In the genomic region with DNA sequence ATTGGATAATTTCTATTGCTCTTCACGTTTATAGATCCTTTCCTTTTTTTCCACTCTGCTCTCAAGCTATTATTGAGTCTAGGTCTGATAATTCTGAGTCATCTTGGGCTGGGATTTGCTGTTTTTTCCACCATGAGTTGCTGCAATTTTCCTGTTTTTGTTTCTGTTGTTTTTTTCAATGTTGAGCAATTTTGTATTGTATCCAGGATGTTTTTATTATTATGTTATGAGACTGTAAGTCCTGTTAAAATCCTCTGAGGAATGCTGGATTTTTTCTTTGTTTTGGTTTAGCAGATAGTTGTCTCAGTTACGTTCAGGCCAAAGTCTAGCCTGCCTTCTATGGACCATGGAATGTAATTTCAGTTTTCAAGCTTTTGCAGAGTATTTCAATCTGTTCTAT, we compare ENCODE assay signal across 2 cellular contexts.
TF ChIP-seq lines count a peak whose summit lies in the region.

No MANE protein-coding gene starts in this region.

TF ChIP-seq in WTC11, 78 proteins besides CTCF, POLR2A, EP300 and RAD21 (continued from another document):
- TF ChIP-seq, protein P1, sequence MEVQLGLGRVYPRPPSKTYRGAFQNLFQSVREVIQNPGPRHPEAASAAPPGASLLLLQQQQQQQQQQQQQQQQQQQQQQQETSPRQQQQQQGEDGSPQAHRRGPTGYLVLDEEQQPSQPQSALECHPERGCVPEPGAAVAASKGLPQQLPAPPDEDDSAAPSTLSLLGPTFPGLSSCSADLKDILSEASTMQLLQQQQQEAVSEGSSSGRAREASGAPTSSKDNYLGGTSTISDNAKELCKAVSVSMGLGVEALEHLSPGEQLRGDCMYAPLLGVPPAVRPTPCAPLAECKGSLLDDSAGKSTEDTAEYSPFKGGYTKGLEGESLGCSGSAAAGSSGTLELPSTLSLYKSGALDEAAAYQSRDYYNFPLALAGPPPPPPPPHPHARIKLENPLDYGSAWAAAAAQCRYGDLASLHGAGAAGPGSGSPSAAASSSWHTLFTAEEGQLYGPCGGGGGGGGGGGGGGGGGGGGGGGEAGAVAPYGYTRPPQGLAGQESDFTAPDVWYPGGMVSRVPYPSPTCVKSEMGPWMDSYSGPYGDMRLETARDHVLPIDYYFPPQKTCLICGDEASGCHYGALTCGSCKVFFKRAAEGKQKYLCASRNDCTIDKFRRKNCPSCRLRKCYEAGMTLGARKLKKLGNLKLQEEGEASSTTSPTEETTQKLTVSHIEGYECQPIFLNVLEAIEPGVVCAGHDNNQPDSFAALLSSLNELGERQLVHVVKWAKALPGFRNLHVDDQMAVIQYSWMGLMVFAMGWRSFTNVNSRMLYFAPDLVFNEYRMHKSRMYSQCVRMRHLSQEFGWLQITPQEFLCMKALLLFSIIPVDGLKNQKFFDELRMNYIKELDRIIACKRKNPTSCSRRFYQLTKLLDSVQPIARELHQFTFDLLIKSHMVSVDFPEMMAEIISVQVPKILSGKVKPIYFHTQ (CRISPR knock-in tag; IDR thresholded peaks at IDR 0.05), result no peak
- TF ChIP-seq, protein P2, sequence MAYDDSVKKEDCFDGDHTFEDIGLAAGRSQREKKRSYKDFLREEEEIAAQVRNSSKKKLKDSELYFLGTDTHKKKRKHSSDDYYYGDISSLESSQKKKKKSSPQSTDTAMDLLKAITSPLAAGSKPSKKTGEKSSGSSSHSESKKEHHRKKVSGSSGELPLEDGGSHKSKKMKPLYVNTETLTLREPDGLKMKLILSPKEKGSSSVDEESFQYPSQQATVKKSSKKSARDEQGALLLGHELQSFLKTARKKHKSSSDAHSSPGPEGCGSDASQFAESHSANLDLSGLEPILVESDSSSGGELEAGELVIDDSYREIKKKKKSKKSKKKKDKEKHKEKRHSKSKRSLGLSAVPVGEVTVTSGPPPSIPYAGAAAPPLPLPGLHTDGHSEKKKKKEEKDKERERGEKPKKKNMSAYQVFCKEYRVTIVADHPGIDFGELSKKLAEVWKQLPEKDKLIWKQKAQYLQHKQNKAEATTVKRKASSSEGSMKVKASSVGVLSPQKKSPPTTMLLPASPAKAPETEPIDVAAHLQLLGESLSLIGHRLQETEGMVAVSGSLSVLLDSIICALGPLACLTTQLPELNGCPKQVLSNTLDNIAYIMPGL (CRISPR knock-in tag; IDR thresholded peaks at IDR 0.05), result no peak
- TF ChIP-seq E2F5 (CRISPR knock-in tag; IDR thresholded peaks at IDR 0.05) (no peak), ZNF671 (CRISPR knock-in tag; IDR thresholded peaks at IDR 0.05) (no peak), ZNF317 (CRISPR knock-in tag; IDR thresholded peaks at IDR 0.05; ENCODE audit: borderline replicate concordance, low read depth) (no peak), ZNF423 (CRISPR knock-in tag; IDR thresholded peaks at IDR 0.05) (no peak), ERG (CRISPR knock-in tag; IDR thresholded peaks at IDR 0.05) (no peak), IRF2 (CRISPR knock-in tag; IDR thresholded peaks at IDR 0.05; ENCODE audit: borderline replicate concordance, low read depth) (no peak)
- TF ChIP-seq, protein P3, sequence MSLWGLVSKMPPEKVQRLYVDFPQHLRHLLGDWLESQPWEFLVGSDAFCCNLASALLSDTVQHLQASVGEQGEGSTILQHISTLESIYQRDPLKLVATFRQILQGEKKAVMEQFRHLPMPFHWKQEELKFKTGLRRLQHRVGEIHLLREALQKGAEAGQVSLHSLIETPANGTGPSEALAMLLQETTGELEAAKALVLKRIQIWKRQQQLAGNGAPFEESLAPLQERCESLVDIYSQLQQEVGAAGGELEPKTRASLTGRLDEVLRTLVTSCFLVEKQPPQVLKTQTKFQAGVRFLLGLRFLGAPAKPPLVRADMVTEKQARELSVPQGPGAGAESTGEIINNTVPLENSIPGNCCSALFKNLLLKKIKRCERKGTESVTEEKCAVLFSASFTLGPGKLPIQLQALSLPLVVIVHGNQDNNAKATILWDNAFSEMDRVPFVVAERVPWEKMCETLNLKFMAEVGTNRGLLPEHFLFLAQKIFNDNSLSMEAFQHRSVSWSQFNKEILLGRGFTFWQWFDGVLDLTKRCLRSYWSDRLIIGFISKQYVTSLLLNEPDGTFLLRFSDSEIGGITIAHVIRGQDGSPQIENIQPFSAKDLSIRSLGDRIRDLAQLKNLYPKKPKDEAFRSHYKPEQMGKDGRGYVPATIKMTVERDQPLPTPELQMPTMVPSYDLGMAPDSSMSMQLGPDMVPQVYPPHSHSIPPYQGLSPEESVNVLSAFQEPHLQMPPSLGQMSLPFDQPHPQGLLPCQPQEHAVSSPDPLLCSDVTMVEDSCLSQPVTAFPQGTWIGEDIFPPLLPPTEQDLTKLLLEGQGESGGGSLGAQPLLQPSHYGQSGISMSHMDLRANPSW (CRISPR knock-in tag; conservative IDR thresholded peaks at IDR 0.05; ENCODE audit: low read depth), result no peak

TF ChIP-seq in GM23338, 12 proteins besides CTCF, POLR2A, EP300 and RAD21 (continued from another document):
- TF ChIP-seq, protein P4, sequence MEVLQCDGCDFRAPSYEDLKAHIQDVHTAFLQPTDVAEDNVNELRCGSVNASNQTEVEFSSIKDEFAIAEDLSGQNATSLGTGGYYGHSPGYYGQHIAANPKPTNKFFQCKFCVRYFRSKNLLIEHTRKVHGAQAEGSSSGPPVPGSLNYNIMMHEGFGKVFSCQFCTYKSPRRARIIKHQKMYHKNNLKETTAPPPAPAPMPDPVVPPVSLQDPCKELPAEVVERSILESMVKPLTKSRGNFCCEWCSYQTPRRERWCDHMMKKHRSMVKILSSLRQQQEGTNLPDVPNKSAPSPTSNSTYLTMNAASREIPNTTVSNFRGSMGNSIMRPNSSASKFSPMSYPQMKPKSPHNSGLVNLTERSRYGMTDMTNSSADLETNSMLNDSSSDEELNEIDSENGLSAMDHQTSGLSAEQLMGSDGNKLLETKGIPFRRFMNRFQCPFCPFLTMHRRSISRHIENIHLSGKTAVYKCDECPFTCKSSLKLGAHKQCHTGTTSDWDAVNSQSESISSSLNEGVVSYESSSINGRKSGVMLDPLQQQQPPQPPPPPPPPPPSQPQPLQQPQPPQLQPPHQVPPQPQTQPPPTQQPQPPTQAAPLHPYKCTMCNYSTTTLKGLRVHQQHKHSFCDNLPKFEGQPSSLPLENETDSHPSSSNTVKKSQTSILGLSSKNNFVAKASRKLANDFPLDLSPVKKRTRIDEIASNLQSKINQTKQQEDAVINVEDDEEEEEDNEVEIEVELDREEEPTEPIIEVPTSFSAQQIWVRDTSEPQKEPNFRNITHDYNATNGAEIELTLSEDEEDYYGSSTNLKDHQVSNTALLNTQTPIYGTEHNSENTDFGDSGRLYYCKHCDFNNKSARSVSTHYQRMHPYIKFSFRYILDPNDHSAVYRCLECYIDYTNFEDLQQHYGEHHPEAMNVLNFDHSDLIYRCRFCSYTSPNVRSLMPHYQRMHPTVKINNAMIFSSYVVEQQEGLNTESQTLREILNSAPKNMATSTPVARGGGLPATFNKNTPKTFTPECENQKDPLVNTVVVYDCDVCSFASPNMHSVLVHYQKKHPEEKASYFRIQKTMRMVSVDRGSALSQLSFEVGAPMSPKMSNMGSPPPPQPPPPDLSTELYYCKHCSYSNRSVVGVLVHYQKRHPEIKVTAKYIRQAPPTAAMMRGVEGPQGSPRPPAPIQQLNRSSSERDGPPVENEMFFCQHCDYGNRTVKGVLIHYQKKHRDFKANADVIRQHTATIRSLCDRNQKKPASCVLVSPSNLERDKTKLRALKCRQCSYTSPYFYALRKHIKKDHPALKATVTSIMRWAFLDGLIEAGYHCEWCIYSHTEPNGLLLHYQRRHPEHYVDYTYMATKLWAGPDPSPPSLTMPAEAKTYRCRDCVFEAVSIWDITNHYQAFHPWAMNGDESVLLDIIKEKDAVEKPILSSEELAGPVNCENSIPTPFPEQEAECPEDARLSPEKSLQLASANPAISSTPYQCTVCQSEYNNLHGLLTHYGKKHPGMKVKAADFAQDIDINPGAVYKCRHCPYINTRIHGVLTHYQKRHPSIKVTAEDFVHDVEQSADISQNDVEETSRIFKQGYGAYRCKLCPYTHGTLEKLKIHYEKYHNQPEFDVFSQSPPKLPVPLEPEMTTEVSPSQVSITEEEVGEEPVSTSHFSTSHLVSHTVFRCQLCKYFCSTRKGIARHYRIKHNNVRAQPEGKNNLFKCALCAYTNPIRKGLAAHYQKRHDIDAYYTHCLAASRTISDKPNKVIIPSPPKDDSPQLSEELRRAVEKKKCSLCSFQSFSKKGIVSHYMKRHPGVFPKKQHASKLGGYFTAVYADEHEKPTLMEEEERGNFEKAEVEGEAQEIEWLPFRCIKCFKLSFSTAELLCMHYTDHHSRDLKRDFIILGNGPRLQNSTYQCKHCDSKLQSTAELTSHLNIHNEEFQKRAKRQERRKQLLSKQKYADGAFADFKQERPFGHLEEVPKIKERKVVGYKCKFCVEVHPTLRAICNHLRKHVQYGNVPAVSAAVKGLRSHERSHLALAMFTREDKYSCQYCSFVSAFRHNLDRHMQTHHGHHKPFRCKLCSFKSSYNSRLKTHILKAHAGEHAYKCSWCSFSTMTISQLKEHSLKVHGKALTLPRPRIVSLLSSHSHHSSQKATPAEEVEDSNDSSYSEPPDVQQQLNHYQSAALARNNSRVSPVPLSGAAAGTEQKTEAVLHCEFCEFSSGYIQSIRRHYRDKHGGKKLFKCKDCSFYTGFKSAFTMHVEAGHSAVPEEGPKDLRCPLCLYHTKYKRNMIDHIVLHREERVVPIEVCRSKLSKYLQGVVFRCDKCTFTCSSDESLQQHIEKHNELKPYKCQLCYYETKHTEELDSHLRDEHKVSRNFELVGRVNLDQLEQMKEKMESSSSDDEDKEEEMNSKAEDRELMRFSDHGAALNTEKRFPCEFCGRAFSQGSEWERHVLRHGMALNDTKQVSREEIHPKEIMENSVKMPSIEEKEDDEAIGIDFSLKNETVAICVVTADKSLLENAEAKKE (CRISPR knock-in tag; IDR thresholded peaks at IDR 0.05), result no peak
- TF ChIP-seq, protein P5, sequence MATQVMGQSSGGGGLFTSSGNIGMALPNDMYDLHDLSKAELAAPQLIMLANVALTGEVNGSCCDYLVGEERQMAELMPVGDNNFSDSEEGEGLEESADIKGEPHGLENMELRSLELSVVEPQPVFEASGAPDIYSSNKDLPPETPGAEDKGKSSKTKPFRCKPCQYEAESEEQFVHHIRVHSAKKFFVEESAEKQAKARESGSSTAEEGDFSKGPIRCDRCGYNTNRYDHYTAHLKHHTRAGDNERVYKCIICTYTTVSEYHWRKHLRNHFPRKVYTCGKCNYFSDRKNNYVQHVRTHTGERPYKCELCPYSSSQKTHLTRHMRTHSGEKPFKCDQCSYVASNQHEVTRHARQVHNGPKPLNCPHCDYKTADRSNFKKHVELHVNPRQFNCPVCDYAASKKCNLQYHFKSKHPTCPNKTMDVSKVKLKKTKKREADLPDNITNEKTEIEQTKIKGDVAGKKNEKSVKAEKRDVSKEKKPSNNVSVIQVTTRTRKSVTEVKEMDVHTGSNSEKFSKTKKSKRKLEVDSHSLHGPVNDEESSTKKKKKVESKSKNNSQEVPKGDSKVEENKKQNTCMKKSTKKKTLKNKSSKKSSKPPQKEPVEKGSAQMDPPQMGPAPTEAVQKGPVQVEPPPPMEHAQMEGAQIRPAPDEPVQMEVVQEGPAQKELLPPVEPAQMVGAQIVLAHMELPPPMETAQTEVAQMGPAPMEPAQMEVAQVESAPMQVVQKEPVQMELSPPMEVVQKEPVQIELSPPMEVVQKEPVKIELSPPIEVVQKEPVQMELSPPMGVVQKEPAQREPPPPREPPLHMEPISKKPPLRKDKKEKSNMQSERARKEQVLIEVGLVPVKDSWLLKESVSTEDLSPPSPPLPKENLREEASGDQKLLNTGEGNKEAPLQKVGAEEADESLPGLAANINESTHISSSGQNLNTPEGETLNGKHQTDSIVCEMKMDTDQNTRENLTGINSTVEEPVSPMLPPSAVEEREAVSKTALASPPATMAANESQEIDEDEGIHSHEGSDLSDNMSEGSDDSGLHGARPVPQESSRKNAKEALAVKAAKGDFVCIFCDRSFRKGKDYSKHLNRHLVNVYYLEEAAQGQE (IDR thresholded peaks at IDR 0.05; ENCODE audit: unreplicated experiment), result no peak
TF ChIP-seq in GM23338: peak in this region for 0.
